ENCODE assay signal across 6 cellular contexts in the genomic region with DNA sequence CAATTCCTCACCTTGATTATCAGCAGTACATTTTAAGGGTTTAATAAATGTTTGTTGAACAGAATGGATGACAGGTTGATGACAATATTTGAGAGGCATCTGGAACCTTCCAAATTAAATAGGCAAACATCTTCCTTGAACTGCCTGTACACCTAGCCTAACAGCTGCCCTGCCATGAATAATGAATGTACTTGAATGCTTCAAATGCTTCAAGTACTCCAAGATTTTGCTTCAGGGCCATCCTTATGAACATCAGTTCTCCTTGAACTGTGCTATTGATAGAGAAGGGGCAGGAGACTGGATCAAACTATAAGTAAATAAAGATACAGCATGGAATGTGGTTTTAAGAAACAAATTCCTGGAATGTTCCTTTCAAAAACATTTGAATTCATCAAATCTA.
"Had no signal": no experiment of that assay in that cellular context is flagged by ENCODE, and none has a peak within 500 bp of the region (broad histone marks: within the 10 kb centered on the region; RNA-seq: fewer than 3 reads in every experiment).

No MANE protein-coding gene starts in this region.

- DNase-seq: KBM-7, KG1 had no signal

- H3K9ac ChIP-seq: KMS-11 had no signal

- H3K4me3 ChIP-seq: K562 had no signal

- H3K27ac ChIP-seq: HL-60, KMS-11 had no signal

- H3K4me2 ChIP-seq: KMS-11 had no signal

- ATAC-seq: HepG2, K562 had no signal
